In the genomic region with DNA sequence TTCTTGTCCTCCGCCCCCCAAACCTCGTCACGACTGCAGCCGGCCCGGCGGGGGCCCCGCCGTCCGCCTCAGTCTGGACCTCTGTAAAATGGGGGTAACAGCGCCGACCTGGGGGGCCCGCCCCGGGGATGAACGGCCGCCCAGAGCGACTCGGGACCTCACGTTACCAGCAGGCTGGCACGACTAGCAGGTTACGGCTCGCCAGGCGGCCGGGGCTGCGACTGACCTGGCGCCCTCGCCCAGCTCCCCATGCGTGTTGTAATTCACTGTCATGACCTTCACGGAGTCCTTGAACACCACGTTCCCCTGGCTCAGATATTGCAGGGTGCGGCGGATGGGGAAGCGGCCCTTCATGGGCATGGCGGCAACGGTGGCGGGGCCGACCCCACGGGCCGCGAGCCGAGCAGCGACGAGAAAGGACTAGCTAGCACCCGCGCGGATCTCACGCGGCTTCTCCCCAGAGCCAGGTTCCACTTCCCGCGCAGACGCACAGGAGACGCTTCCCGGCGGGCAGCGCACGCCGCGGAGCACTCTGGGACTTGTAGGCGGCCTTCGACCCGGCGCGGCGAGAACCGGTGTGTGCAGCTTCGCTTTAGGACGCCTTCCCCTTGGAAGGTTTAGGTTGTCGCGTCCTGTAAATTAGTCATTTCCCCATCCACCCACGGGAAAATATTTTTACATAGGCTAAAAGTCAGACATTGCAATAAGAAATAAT, we compare ENCODE assay signal across 8 cellular contexts. TPM values are rescaled to one million over a fixed set of nuclear protein-coding genes. Genes with fewer than 3 reads are reported as not detected.
DNase-seq lines count a peak whose midpoint lies in the region; ATAC-seq and TF ChIP-seq lines count a peak whose summit lies in the region.

A gene (minus strand): TSS at position 481 of the 715 bp plus-strand sequence. CDS start 121 bp downstream, at position 360.

- no peaks in the 10 kb centered on the region for H3K27me3 Mint-ChIP-seq in IgD-negative memory B cell

- TF ChIP-seq CTCF in epithelial cell of proximal tubule (conservative IDR thresholded peaks at IDR 0.05; ENCODE audit: low read depth, low read length) = no peak

- no peaks in the 10 kb centered on the region for H3K9me3 Mint-ChIP-seq in IgD-negative memory B cell

- H3K4me1 Mint-ChIP-seq in IgD-negative memory B cell = peaks cover 11 to 14% (median 13%) of the 10 kb centered on the region in 3 donors

- ATAC-seq in GM21576 (IDR thresholded peaks at IDR 0.05; ENCODE audit: unreplicated experiment) = peak; percentile 95

- H3K4me3 Mint-ChIP-seq in IgD-negative memory B cell = peak within 1 kb of the TSS; percentile 92 to 99 (median 98)

- peak within 1 kb of the TSS; percentile 79 to 98 (median 95) for H3K27ac Mint-ChIP-seq in IgD-negative memory B cell

- DNase-seq in DMS114 treated with DMSO at 0.1 percent for 48 hours (lab: John Stamatoyannopoulos, UW; ENCODE audit: unreplicated experiment) = peak; percentile 77
- peak; percentile 93 for DNase-seq in OCI-M1 (lab: John Stamatoyannopoulos, UW)
- DNase-seq in activated T-cell treated with anti-CD3 and anti-CD28 coated beads for 4 hours = peak; percentile 81
- DNase-seq in epithelial cell of proximal tubule (ENCODE audit: low read depth) = peak; percentile 43
- peak; percentile 91 for DNase-seq in mucosa of gallbladder (ENCODE audit: low spot score)
- peak; percentile 83 for DNase-seq in stimulated activated CD8-positive, alpha-beta memory T cell treated with anti-CD3 and anti-CD28 coated beads, Interleukin-4, amount 100 ng/mL, for 24 hours (ENCODE audit: low read depth)

- H3K36me3 Mint-ChIP-seq in IgD-negative memory B cell = peaks cover 2% of the 10 kb centered on the region

- H3K4me3 ChIP-seq in epithelial cell of proximal tubule (ENCODE audit: low read depth, low read length) = peak within 1 kb of the TSS; percentile 94

RNA-seq across cellular contexts. Expression of the gene that starts here (rescaled TPM):
- 29.2 TPM for polyA plus RNA-seq in IgD-negative memory B cell
- total RNA-seq in epithelial cell of proximal tubule (27.0 and 39.5 TPM in 2 replicates), mucosa of gallbladder (48.8 TPM)

Comparison
In these comparisons a context has a peak if more than half of its experiments do, and no peak if none do; other contexts are left out.
1. Peak in every context shown above with its lines: DNase-seq, ATAC-seq and H3K4me3 ChIP-seq.
2. DNase-seq: peak in every context shown above with its lines; median percentile 93 in OCI-M1; 91 in mucosa of gallbladder; 83 in stimulated activated CD8-positive, alpha-beta memory T cell treated with anti-CD3 and anti-CD28 coated beads, Interleukin-4, amount 100 ng/mL, for 24 hours; 81 in activated T-cell treated with anti-CD3 and anti-CD28 coated beads for 4 hours; 77 in DMS114 treated with DMSO at 0.1 percent for 48 hours; 43 in epithelial cell of proximal tubule.